1 cellular context compared by ENCODE assay signal in genomic region chr11:67267188-67268035, GRCh38.
TF ChIP-seq lines count a peak whose summit lies in the region.

No MANE protein-coding gene starts in this region.

TF ChIP-seq in HepG2, 621 proteins besides CTCF, POLR2A, EP300 and RAD21 (continues in another document):
- TF ChIP-seq TBL1XR1 (IDR thresholded peaks at IDR 0.05; ENCODE audit: borderline replicate concordance, low read length, partially characterized antibody) (no peak), ZNF543 (CRISPR knock-in tag; IDR thresholded peaks at IDR 0.05) (no peak), SOX5 (CRISPR knock-in tag; IDR thresholded peaks at IDR 0.05; ENCODE audit: borderline replicate concordance) (peak; percentile 44; the same call in 1 of the 2 replicates), TAF1 (CRISPR knock-in tag; IDR thresholded peaks at IDR 0.05) (no peak), ZNF788 (CRISPR knock-in tag; IDR thresholded peaks at IDR 0.05; ENCODE audit: borderline replicate concordance) (no peak), JDP2 (CRISPR knock-in tag; IDR thresholded peaks at IDR 0.05; ENCODE audit: borderline replicate concordance) (no peak), SETDB1 (CRISPR knock-in tag; IDR thresholded peaks at IDR 0.05; ENCODE audit: borderline replicate concordance) (no peak), ETV6 (CRISPR knock-in tag; conservative IDR thresholded peaks at IDR 0.05) (no peak), ZNF263 (CRISPR knock-in tag; IDR thresholded peaks at IDR 0.05) (no peak), PHF21A (CRISPR knock-in tag; IDR thresholded peaks at IDR 0.05) (0 out of 2 replicates have a peak, but pooled peaks have one; percentile 13), ZNF414 (CRISPR knock-in tag; IDR thresholded peaks at IDR 0.05) (peak; percentile 48; the same call in 1 of the 2 replicates), ZNF12 (CRISPR knock-in tag; IDR thresholded peaks at IDR 0.05) (no peak), PAWR (CRISPR knock-in tag; IDR thresholded peaks at IDR 0.05; ENCODE audit: borderline replicate concordance) (no peak), TBP (CRISPR knock-in tag; IDR thresholded peaks at IDR 0.05) (no peak), ZNF234 (CRISPR knock-in tag; conservative IDR thresholded peaks at IDR 0.05) (no peak), BHLHE40 (IDR thresholded peaks at IDR 0.05; ENCODE audit: low read length) (no peak), PAXIP1 (CRISPR knock-in tag; conservative IDR thresholded peaks at IDR 0.05) (peak; percentile 63; the same call in 1 of the 2 replicates), THYN1 (CRISPR knock-in tag; IDR thresholded peaks at IDR 0.05; ENCODE audit: borderline replicate concordance, low read depth) (no peak), ZBTB43 (CRISPR knock-in tag; conservative IDR thresholded peaks at IDR 0.05) (no peak), RNF219 (CRISPR knock-in tag; IDR thresholded peaks at IDR 0.05) (no peak), KDM5A (IDR thresholded peaks at IDR 0.05; ENCODE audit: borderline replicate concordance, low read length) (no peak; the same call in 1 of the 2 replicates), SP140L (CRISPR knock-in tag; IDR thresholded peaks at IDR 0.05; ENCODE audit: borderline replicate concordance) (no peak), ZFP36L2 (CRISPR knock-in tag; IDR thresholded peaks at IDR 0.05) (no peak), ZSCAN30 (CRISPR knock-in tag; IDR thresholded peaks at IDR 0.05) (no peak), RELA (CRISPR knock-in tag; IDR thresholded peaks at IDR 0.05) (no peak), RBM22 (optimal IDR thresholded peaks at IDR 0.05; ENCODE audit: low read length) (no peak), SMAD9 (CRISPR knock-in tag; IDR thresholded peaks at IDR 0.05) (peak; percentile 37; the same call in 1 of the 2 replicates), DR1 (CRISPR knock-in tag; IDR thresholded peaks at IDR 0.05) (no peak), ATF7-NPFF (CRISPR knock-in tag; IDR thresholded peaks at IDR 0.05; ENCODE audit: low read depth) (0 out of 2 replicates have a peak, but pooled peaks have one; percentile 10), ZNF317 (CRISPR knock-in tag; IDR thresholded peaks at IDR 0.05) (no peak), FOXC1 (CRISPR knock-in tag; IDR thresholded peaks at IDR 0.05; ENCODE audit: borderline replicate concordance) (no peak), NCOA5 (CRISPR knock-in tag; IDR thresholded peaks at IDR 0.05) (no peak), ZNF747 (CRISPR knock-in tag; IDR thresholded peaks at IDR 0.05; ENCODE audit: borderline replicate concordance) (no peak; the same call in 1 of the 2 replicates), PAX8 (CRISPR knock-in tag; IDR thresholded peaks at IDR 0.05; ENCODE audit: borderline replicate concordance) (no peak), HOXA9 (CRISPR knock-in tag; IDR thresholded peaks at IDR 0.05; ENCODE audit: borderline replicate concordance) (no peak), ZNF784 (CRISPR knock-in tag; IDR thresholded peaks at IDR 0.05; ENCODE audit: borderline replicate concordance) (peak; percentile 88), GLMP (CRISPR knock-in tag; IDR thresholded peaks at IDR 0.05; ENCODE audit: borderline replicate concordance) (no peak), JARID2 (CRISPR knock-in tag; IDR thresholded peaks at IDR 0.05; ENCODE audit: insufficient replicate concordance) (no peak), ZNF17 (CRISPR knock-in tag; IDR thresholded peaks at IDR 0.05) (no peak), HMG20B (CRISPR knock-in tag; conservative IDR thresholded peaks at IDR 0.05) (no peak), ZNF567 (CRISPR knock-in tag; IDR thresholded peaks at IDR 0.05; ENCODE audit: borderline replicate concordance) (0 out of 2 replicates have a peak, but pooled peaks have one; percentile 75), HIC2 (CRISPR knock-in tag; IDR thresholded peaks at IDR 0.05; ENCODE audit: low read depth) (peak; percentile 74), PITX1 (CRISPR knock-in tag; IDR thresholded peaks at IDR 0.05) (0 out of 2 replicates have a peak, but pooled peaks have one; percentile 17), AGO1 (IDR thresholded peaks at IDR 0.05; ENCODE audit: low read depth, low read length, poor library complexity, severe bottlenecking) (peak; percentile 65), ZNF781 (CRISPR knock-in tag; IDR thresholded peaks at IDR 0.05; ENCODE audit: borderline replicate concordance, not compliant biosample characterization) (no peak), ETV5 (CRISPR knock-in tag; IDR thresholded peaks at IDR 0.05; ENCODE audit: borderline replicate concordance) (peak; percentile 94), KLF13 (CRISPR knock-in tag; IDR thresholded peaks at IDR 0.05) (no peak), SALL2 (CRISPR knock-in tag; IDR thresholded peaks at IDR 0.05) (no peak), HCFC1 (IDR thresholded peaks at IDR 0.05; ENCODE audit: low read depth, low read length) (no peak), NFRKB (IDR thresholded peaks at IDR 0.05) (no peak), RBM39 (IDR thresholded peaks at IDR 0.05; ENCODE audit: low read depth, low read length, poor library complexity, severe bottlenecking) (no peak), ZNF446 (CRISPR knock-in tag; IDR thresholded peaks at IDR 0.05) (0 out of 2 replicates have a peak, but pooled peaks have one; percentile 35), ZNF20 (CRISPR knock-in tag; IDR thresholded peaks at IDR 0.05) (no peak), ZNF792 (CRISPR knock-in tag; IDR thresholded peaks at IDR 0.05) (no peak), FOXP1 (IDR thresholded peaks at IDR 0.05) (no peak), FOXP1 (CRISPR knock-in tag; IDR thresholded peaks at IDR 0.05) (no peak), STAT5B (CRISPR knock-in tag; IDR thresholded peaks at IDR 0.05) (no peak), SP1 (IDR thresholded peaks at IDR 0.05) (no peak), SP1 (CRISPR knock-in tag; IDR thresholded peaks at IDR 0.05) (no peak), MAX (IDR thresholded peaks at IDR 0.05) (peak; percentile 42; the same call in 1 of the 2 replicates), STAT6 (CRISPR knock-in tag; IDR thresholded peaks at IDR 0.05; ENCODE audit: borderline replicate concordance) (no peak), SMAD1 (CRISPR knock-in tag; IDR thresholded peaks at IDR 0.05; ENCODE audit: borderline replicate concordance, low read depth) (no peak), ZNF660 (CRISPR knock-in tag; IDR thresholded peaks at IDR 0.05; ENCODE audit: borderline replicate concordance, low read depth) (0 out of 2 replicates have a peak, but pooled peaks have one; percentile 20), ZNF33A (CRISPR knock-in tag; IDR thresholded peaks at IDR 0.05; ENCODE audit: borderline replicate concordance) (no peak), ZNF549 (CRISPR knock-in tag; IDR thresholded peaks at IDR 0.05) (no peak)
